Comparison of ENCODE assay signal across 1 cellular context in genomic region chr2:222943820-222944219, GRCh38.
TF ChIP-seq lines count a peak whose summit lies in the region.

No MANE protein-coding gene starts in this region.

TF ChIP-seq in GM23338, 12 proteins besides CTCF, POLR2A, EP300 and RAD21 (continued from another document):
- no peak for TF ChIP-seq ZNF462 (CRISPR knock-in tag; IDR thresholded peaks at IDR 0.05)
- TF ChIP-seq JUNB (IDR thresholded peaks at IDR 0.05; ENCODE audit: unreplicated experiment), result no peak
- no peak for TF ChIP-seq NANOG (IDR thresholded peaks at IDR 0.05; ENCODE audit: borderline replicate concordance)
- TF ChIP-seq POLR2AphosphoS5 (IDR thresholded peaks at IDR 0.05; ENCODE audit: low read depth), result no peak
- no peak for TF ChIP-seq CREB1 (CRISPR knock-in tag; IDR thresholded peaks at IDR 0.05; ENCODE audit: low read depth)
- no peak for TF ChIP-seq EZH2 (IDR thresholded peaks at IDR 0.05; ENCODE audit: low read depth, unreplicated experiment)
- no peak for TF ChIP-seq REST (IDR thresholded peaks at IDR 0.05; ENCODE audit: unreplicated experiment)
- no peak for TF ChIP-seq ETS1 (IDR thresholded peaks at IDR 0.05)
